Comparison of ENCODE assay signal across 8 cellular contexts in the genomic region with DNA sequence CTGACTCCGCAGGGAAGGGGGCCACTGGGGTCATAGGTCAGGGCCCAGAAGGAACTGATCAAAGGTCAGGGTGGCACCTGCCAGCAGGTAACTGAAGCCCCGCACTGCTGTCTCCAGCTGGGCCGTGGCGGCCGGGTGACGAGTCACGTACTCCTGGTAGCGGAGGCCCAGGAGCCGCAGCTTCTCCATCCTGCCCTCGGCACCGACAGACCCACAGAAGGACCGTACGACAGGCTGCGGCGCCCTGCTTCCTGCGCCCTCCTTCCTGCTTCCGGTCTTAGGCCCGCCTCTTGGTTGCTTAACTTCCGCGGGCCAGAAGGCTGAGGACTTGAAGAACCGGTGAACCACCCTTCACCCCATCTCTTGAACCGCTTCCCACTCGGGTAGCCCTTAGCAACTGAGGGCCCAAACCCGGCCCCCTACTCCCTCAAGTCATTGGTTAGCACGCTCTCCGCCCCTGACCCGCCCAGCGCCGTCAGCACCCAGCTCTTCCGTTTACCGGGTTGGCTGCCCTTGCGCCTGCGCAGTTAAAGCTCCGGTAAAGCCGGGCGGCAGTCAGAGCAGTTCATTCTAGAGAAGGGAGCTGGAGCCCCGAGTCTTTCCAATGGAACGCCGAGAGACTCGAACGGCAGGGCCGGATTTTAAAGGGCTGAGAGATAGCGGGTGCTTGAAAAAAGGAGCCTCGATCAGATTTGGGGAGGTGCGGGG. TPM values are rescaled to one million over a fixed set of nuclear protein-coding genes. Genes with fewer than 3 reads are reported as not detected.
DNase-seq lines count a peak whose midpoint lies in the region; ATAC-seq and TF ChIP-seq lines count a peak whose summit lies in the region.

A gene (minus strand): TSS at position 255 of the 708 bp plus-strand sequence. CDS start 66 bp downstream, at position 189.

- H3K36me3 ChIP-seq in HUES64 (ENCODE audit: insufficient read depth, low read length) (peaks cover 28% of the 10 kb centered on the region), OCI-LY1 (ENCODE audit: insufficient read depth, low read length) (peaks cover 35% of the 10 kb centered on the region)

- H3K4me3 Mint-ChIP-seq in Calu3 (ENCODE audit: low read depth, unreplicated experiment) (peak within 1 kb of the TSS; percentile 86), endothelial cell (ENCODE audit: unreplicated experiment) (peak within 1 kb of the TSS; percentile 95), mesothelial cell of epicardium (peak within 1 kb of the TSS; percentile 96)

- 0 out of 2 replicates have a peak, but pooled peaks cover 3% of the 10 kb centered on the region for H3K79me2 ChIP-seq in OCI-LY1 (ENCODE audit: insufficient read depth, low read length)

- H3K4me2 ChIP-seq in OCI-LY1 (ENCODE audit: low read length): peak within 1 kb of the TSS; percentile 98

- H3K27ac ChIP-seq in HUES64 (ENCODE audit: low read depth, low read length) (peak within 1 kb of the TSS; percentile 96), OCI-LY1 (ENCODE audit: low read depth, low read length, poor library complexity, severe bottlenecking) (peak within 1 kb of the TSS; percentile 93)

- WGBS in HUES64: under 1% methylated on average over 45 of the region's 45 CpGs

- peaks cover 36% of the 10 kb centered on the region for H3K36me3 Mint-ChIP-seq in Calu3 (ENCODE audit: insufficient read depth, unreplicated experiment)
- H3K36me3 Mint-ChIP-seq in endothelial cell (ENCODE audit: low read depth, unreplicated experiment): no peaks in the 10 kb centered on the region
- H3K36me3 Mint-ChIP-seq in mesothelial cell of epicardium: peaks cover 2% of the 10 kb centered on the region

- no peak for TF ChIP-seq CTCF in Calu3 (IDR thresholded peaks at IDR 0.05; ENCODE audit: unreplicated experiment)
- TF ChIP-seq CTCF in OCI-LY1 (IDR thresholded peaks at IDR 0.05; ENCODE audit: low read length): no peak
- no peak for TF ChIP-seq CTCF in endothelial cell (IDR thresholded peaks at IDR 0.05; ENCODE audit: unreplicated experiment)
- no peak for TF ChIP-seq CTCF in mesothelial cell of epicardium (IDR thresholded peaks at IDR 0.05; ENCODE audit: unreplicated experiment)

- peaks cover 10% of the 10 kb centered on the region; the same call in 1 of the 2 replicates for H3K4me1 ChIP-seq in HUES64 (ENCODE audit: insufficient read depth, low read length)
- peaks cover 38% of the 10 kb centered on the region for H3K4me1 ChIP-seq in OCI-LY1 (ENCODE audit: insufficient read depth, low read length, severe bottlenecking)

- H3K9me3 ChIP-seq in HUES64 (ENCODE audit: insufficient read depth, low read depth, low read length) (no peaks in the 10 kb centered on the region), OCI-LY1 (ENCODE audit: low read length) (no peaks in the 10 kb centered on the region)

- CTCF ChIA-PET in Calu3 (lab: Charles Lee): interaction anchor here (0.6 kb wide), 1 partner anchor 874 kb away, joined by 3 read pairs; no protein-coding TSS in a partner anchor

- no peaks in the 10 kb centered on the region for H3K9me2 ChIP-seq in OCI-LY1 (ENCODE audit: low read depth, low read length)

- H3K9ac ChIP-seq in HUES64 (ENCODE audit: low read depth, low read length): peak within 1 kb of the TSS; percentile 76
- H3K9ac ChIP-seq in OCI-LY1 (ENCODE audit: low read length): peak within 1 kb of the TSS; percentile 92

- no peaks in the 10 kb centered on the region for H4K20me1 ChIP-seq in OCI-LY1 (ENCODE audit: insufficient read depth, low read length)

- H3F3A ChIP-seq in OCI-LY1 (ENCODE audit: insufficient read depth, low read length): no peaks in the 10 kb centered on the region

- no peaks in the 10 kb centered on the region for H3K27me3 Mint-ChIP-seq in Calu3 (ENCODE audit: unreplicated experiment)
- peaks cover 26% of the 10 kb centered on the region for H3K27me3 Mint-ChIP-seq in endothelial cell (ENCODE audit: unreplicated experiment)
- H3K27me3 Mint-ChIP-seq in mesothelial cell of epicardium (ENCODE audit: low read depth): peaks cover 16% of the 10 kb centered on the region

- no peaks in the 10 kb centered on the region for H3K9me3 Mint-ChIP-seq in Calu3 (ENCODE audit: low read depth, unreplicated experiment)
- H3K9me3 Mint-ChIP-seq in endothelial cell (ENCODE audit: unreplicated experiment): no peaks in the 10 kb centered on the region
- H3K9me3 Mint-ChIP-seq in mesothelial cell of epicardium: no peaks in the 10 kb centered on the region

- H2AFZ ChIP-seq in OCI-LY1 (ENCODE audit: low read length): peak within 1 kb of the TSS; percentile 89

- peak; percentile 88 for ATAC-seq in GM21447 (IDR thresholded peaks at IDR 0.05; ENCODE audit: unreplicated experiment)

- H3K4me3 ChIP-seq in HUES64 (ENCODE audit: low read length) (peak within 1 kb of the TSS; percentile 99), OCI-LY1 (ENCODE audit: low read depth, low read length, poor library complexity, severe bottlenecking) (peak within 1 kb of the TSS; percentile 99)

- H3K4me1 Mint-ChIP-seq in Calu3 (ENCODE audit: low read depth, unreplicated experiment) (peaks cover 9% of the 10 kb centered on the region), endothelial cell (ENCODE audit: unreplicated experiment) (peaks cover 19% of the 10 kb centered on the region), mesothelial cell of epicardium (peaks cover 18% of the 10 kb centered on the region)

- no TSS peak for BruUV-seq in Calu3 (replicated peaks; lab: Mats Ljungman, UMichigan)

- peak within 1 kb of the TSS; percentile 91 for H3K27ac Mint-ChIP-seq in Calu3 (ENCODE audit: unreplicated experiment)
- H3K27ac Mint-ChIP-seq in endothelial cell (ENCODE audit: unreplicated experiment): peak within 1 kb of the TSS; percentile 92
- peak within 1 kb of the TSS; percentile 98 for H3K27ac Mint-ChIP-seq in mesothelial cell of epicardium

- H3K27me3 ChIP-seq in HUES64 (ENCODE audit: insufficient read depth, low read length) (peaks cover 14% of the 10 kb centered on the region), OCI-LY1 (ENCODE audit: insufficient read depth, low read length) (no peaks in the 10 kb centered on the region)

- intact Hi-C loops in Calu3 (cut with micrococcal nuclease; ENCODE audit: unreplicated experiment): no loop called here

- DNase-seq in Calu3: peak; percentile 97
- DNase-seq in activated CD8-positive, alpha-beta memory T cell treated with anti-CD3 and anti-CD28 coated beads, Interleukin-2, amount 50 U/mL, for 4 hours: peak; percentile 88
- DNase-seq in endothelial cell (ENCODE audit: low spot score): peak; percentile 92
- DNase-seq in mesothelial cell of epicardium (ENCODE audit: low spot score in 2 of 2, unreplicated experiment in 2 of 2): peak; percentile 94 to 95
- peak; percentile 91 to 94 for DNase-seq in stimulated activated CD8-positive, alpha-beta memory T cell treated with anti-CD3 and anti-CD28 coated beads, Interleukin-15, amount 100 ng/mL, for 48 hours (ENCODE audit: low read depth in 2 of 2)

RNA-seq across cellular contexts. Expression of the gene that starts here (rescaled TPM):
- total RNA-seq in Calu3 (2022) (32.9 and 34.5 TPM in 2 replicates), endothelial cell (ENCODE audit: unreplicated experiment) (28.1 TPM), mesothelial cell of epicardium (19.8 to 23.1 TPM (median 20.7 TPM) in 3 replicates)
- polyA plus RNA-seq in HUES64 (2013, experiment 1 of 2): 19.7 TPM
- 19.0 TPM for polyA plus RNA-seq in HUES64 (2013, experiment 2 of 2)

Comparison
In these comparisons a context has a peak if more than half of its experiments do, and no peak if none do; other contexts are left out.
1. Peak in every context shown above with its lines: DNase-seq, ATAC-seq, H3K4me3 ChIP-seq and H3K27ac ChIP-seq.